ENCODE assay signal across 8 cellular contexts in the genomic region with DNA sequence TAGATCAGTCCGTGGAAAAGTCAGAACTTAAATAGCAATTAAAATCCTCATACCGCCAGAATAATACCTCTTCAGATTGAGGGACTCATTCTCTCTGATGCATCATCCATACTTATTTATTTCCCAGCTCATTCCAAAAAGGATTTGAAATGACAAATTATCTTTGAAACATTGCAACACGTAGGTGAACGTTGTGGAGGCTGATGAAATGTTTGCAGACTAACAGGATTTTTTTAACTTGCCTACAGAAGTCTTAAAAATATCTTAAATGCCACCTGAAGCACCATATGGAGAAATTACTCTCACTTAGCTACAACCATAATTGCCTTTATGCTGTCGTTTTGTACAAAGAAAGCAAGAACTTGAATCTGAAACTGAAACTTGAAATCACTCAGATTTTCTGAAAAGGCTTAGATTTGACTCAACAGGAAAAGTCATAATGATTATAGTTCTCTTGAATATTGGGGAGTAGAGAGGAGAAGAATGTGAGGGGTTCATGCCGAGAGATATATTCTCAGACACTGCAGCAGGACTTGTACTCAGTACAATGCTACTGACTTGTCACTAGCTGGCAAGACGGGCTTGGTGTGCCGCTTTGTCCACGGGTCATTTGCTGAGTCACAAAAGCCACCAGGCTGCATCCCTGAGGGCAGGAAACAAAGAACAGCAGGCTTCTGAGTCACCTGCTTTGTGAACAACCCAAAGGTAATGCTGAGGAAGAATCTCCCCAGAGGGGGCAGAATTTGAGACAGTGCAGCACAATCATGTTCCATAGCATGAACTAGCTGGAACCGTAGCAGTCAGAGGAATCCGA. TPM values are rescaled to one million over a fixed set of nuclear protein-coding genes. Genes with fewer than 3 reads are reported as not detected.
A peak's percentile ranks its signal among the peaks of the same experiment; 100 is the strongest.
DNase-seq lines count a peak whose midpoint lies in the region; ATAC-seq, FAIRE-seq and TF ChIP-seq lines count a peak whose summit lies in the region.

No MANE protein-coding gene starts in this region.

- H3K27ac Mint-ChIP-seq in osteocyte (ENCODE audit: unreplicated experiment), result peak overlapping the region; percentile 53

- H3K27me3 Mint-ChIP-seq in osteocyte (ENCODE audit: unreplicated experiment), result peaks cover 3% of the 10 kb centered on the region

- H3K9me3 Mint-ChIP-seq in osteocyte (ENCODE audit: unreplicated experiment), result no peaks in the 10 kb centered on the region

- H3K27ac ChIP-seq in AG04450 (ENCODE audit: low read depth, low read length), result no peak overlapping the region

- no peaks in the 10 kb centered on the region for H3K9me3 ChIP-seq in AG04450 (ENCODE audit: control insufficient read depth, insufficient read depth, low read length)

- CTCF ChIA-PET in AG04450 (lab: Charles Lee), result interaction anchor here (1.1 to 1.3 kb wide), 2 partner anchors 15 to 25 kb away, joined by 3 to 7 read pairs; no protein-coding TSS in a partner anchor

- peaks cover 20% of the 10 kb centered on the region for H3K27me3 ChIP-seq in AG04450 (ENCODE audit: control insufficient read depth, insufficient read depth, low read length)

- TF ChIP-seq CTCF in AG04450 (IDR thresholded peaks at IDR 0.05; ENCODE audit: low read depth, low read length) (0 out of 2 replicates have a peak, but pooled peaks have one; percentile 11), fibroblast of mammary gland (conservative IDR thresholded peaks at IDR 0.05; ENCODE audit: control insufficient read depth, insufficient read depth, low read depth, low read length) (peak; percentile 19), osteocyte (IDR thresholded peaks at IDR 0.05) (peak; percentile 24)

- H3K4me3 Mint-ChIP-seq in osteocyte (ENCODE audit: unreplicated experiment), result peak overlapping the region; percentile 62

- DNase-seq in AG04450 (ENCODE audit: low read depth, low spot score) (no peak), NCI-H748 (lab: John Stamatoyannopoulos, UW; ENCODE audit: unreplicated experiment) (peak; percentile 82), activated T-cell treated with anti-CD3 and anti-CD28 coated beads for 1 hour (ENCODE audit: low read depth) (peak; percentile 24), fibroblast of mammary gland (ENCODE audit: low read depth) (peak; percentile 30), osteocyte (ENCODE audit: extremely low spot score, unreplicated experiment) (no peak), urothelium cell line (ENCODE audit: low spot score) (peak; percentile 84)

- H3K36me3 Mint-ChIP-seq in osteocyte (ENCODE audit: unreplicated experiment), result no peaks in the 10 kb centered on the region

- peaks cover 16% of the 10 kb centered on the region for H3K4me1 Mint-ChIP-seq in osteocyte (ENCODE audit: unreplicated experiment)

- POLR2A ChIA-PET in AG04450 (lab: Yijun Ruan, JAX), result no interaction called here

- peak; percentile 81 for ATAC-seq in GM18858 (IDR thresholded peaks at IDR 0.05; ENCODE audit: unreplicated experiment)
- peak; percentile 78 for ATAC-seq in HG03060 (IDR thresholded peaks at IDR 0.05; ENCODE audit: low read depth, unreplicated experiment)

- peak; percentile 20 for FAIRE-seq in urothelium cell line (lab: Jason Lieb, UNC)

- peak overlapping the region; percentile 31 for H3K4me3 ChIP-seq in AG04450 (ENCODE audit: low read depth, low read length)
- no peak overlapping the region for H3K4me3 ChIP-seq in fibroblast of mammary gland (ENCODE audit: control insufficient read depth, low read depth, low read length)

RNA-seq across cellular contexts. Expression of gene FMN1, which starts 7.1 kb away (rescaled TPM):
- polyA plus RNA-seq in AG04450 (2011; rRNA removed), result 3.1 and 3.7 TPM in 2 replicates
- 22.1 and 35.0 TPM in 2 replicates for polyA minus RNA-seq in AG04450 (2011; rRNA and poly(A)+ RNA removed)
- 4.2 and 5.8 TPM in 2 replicates for total RNA-seq in osteocyte

Comparison
In these comparisons a context has a peak if more than half of its experiments do, and no peak if none do; other contexts are left out.
1. DNase-seq: peak in NCI-H748 (single experiment), activated T-cell treated with anti-CD3 and anti-CD28 coated beads for 1 hour (single experiment), fibroblast of mammary gland (single experiment) and urothelium cell line (single experiment); none in AG04450 (single experiment) and osteocyte (single experiment).
2. Peak in every context shown above with its lines, with median percentiles within 50 percentile points of each other: CTCF ChIP-seq.